In the genomic region with DNA sequence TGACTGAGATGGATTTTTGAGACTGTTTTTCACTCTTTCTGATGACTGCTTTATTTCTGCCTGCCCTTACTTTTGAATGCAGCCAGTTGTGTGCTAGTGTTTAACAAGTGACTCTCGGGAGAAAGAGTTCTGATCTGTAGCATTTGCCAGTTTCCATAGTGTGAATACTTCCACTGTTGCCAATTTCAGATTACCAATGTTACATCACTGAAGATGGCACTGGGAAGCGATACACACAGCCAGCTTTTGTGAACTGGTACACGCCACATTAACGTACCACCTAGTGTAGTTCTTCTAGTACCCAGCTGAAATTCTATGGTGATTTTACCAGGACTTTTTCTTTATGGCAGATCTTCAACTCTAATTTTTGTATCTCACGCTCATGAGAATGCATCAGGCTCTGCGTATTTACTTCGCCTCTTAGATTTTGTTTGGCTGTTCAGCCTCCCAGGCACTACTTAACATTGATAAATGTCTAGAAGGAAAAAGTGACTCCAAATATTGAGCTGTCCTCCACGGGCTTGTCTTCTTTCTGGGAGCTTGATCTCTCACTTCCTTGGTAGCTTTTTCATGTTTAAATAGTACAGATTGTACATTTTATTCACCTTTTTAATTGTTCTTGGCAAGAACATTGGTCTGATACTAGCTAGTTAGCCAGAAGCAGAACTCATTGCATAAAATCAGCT, we compare ENCODE assay signal across 38 cellular contexts.
"Had no signal": no experiment of that assay in that cellular context is flagged by ENCODE, and none has a peak within 500 bp of the region (broad histone marks: within the 10 kb centered on the region; RNA-seq: fewer than 3 reads in every experiment).

No MANE protein-coding gene starts in this region.

- H3K27me3 ChIP-seq: brain microvascular endothelial cell, MG63, Peyer's patch had no signal

- H3K4me3 ChIP-seq: MG63, Peyer's patch had no signal

- ATAC-seq: activated CD8-positive, alpha-beta memory T cell treated with anti-CD3 and anti-CD28 coated beads, Interleukin-2, amount 10 ng/mL, durations not matched to agents 7 days and 5 days; activated T-cell treated with anti-CD3 and anti-CD28 coated beads, Interleukin-2, amount 50 U/mL, for 72 hours; activated T-helper 17 cell treated with anti-CD3 and anti-CD28 coated beads, Interleukin-2, amount 50 U/mL, for 72 hours; PC-3 had no signal

- H3K27me3 Mint-ChIP-seq: activated CD4-positive, alpha-beta memory T cell treated with anti-CD3 and anti-CD28 coated beads, Interleukin-2, amount 10 ng/mL, durations not matched to agents 7 days and 5 days; activated CD8-positive, alpha-beta memory T cell treated with anti-CD3 and anti-CD28 coated beads, Interleukin-2, amount 10 ng/mL, durations not matched to agents 7 days and 5 days; activated naive CD8-positive, alpha-beta T cell treated with anti-CD3 and anti-CD28 coated beads for 36 hours; activated T-helper 17 cell treated with anti-CD3 and anti-CD28 coated beads, Interleukin-2, amount 50 U/mL, for 72 hours had no signal

- H3K9me3 ChIP-seq: Peyer's patch had no signal

- H3K27ac Mint-ChIP-seq: activated CD4-positive, alpha-beta memory T cell treated with anti-CD3 and anti-CD28 coated beads, Interleukin-2, amount 10 ng/mL, durations not matched to agents 7 days and 5 days; activated CD8-positive, alpha-beta memory T cell treated with anti-CD3 and anti-CD28 coated beads, Interleukin-2, amount 10 ng/mL, durations not matched to agents 7 days and 5 days; activated naive CD8-positive, alpha-beta T cell treated with anti-CD3 and anti-CD28 coated beads for 36 hours; activated T-cell treated with anti-CD3 and anti-CD28 coated beads, Interleukin-2, amount 50 U/mL, for 72 hours; activated T-helper 17 cell treated with anti-CD3 and anti-CD28 coated beads, Interleukin-2, amount 50 U/mL, for 72 hours had no signal

- H3K4me3 Mint-ChIP-seq: activated CD4-positive, alpha-beta memory T cell treated with anti-CD3 and anti-CD28 coated beads, Interleukin-2, amount 10 ng/mL, durations not matched to agents 7 days and 5 days; activated CD8-positive, alpha-beta memory T cell treated with anti-CD3 and anti-CD28 coated beads, Interleukin-2, amount 10 ng/mL, durations not matched to agents 7 days and 5 days; activated naive CD8-positive, alpha-beta T cell treated with anti-CD3 and anti-CD28 coated beads for 36 hours; activated T-cell treated with anti-CD3 and anti-CD28 coated beads, Interleukin-2, amount 50 U/mL, for 72 hours; activated T-helper 17 cell treated with anti-CD3 and anti-CD28 coated beads, Interleukin-2, amount 50 U/mL, for 72 hours had no signal

- H3K4me1 ChIP-seq: Peyer's patch had no signal

- DNase-seq: activated CD4-positive, alpha-beta memory T cell treated with anti-CD3 and anti-CD28 coated beads, Interleukin-2, amount 10 ng/mL, durations not matched to agents 7 days and 5 days; activated CD4-positive, alpha-beta T cell treated with anti-CD3 and anti-CD28 coated beads for 1 hour; activated CD4-positive, alpha-beta T cell treated with anti-CD3 and anti-CD28 coated beads for 48 hours; activated CD4-positive, CD25-positive, alpha-beta regulatory T cell; activated CD8-positive, alpha-beta memory T cell treated with anti-CD3 and anti-CD28 coated beads for 24 hours; activated CD8-positive, alpha-beta memory T cell treated with anti-CD3 and anti-CD28 coated beads, Interleukin-2, amount 10 ng/mL, durations not matched to agents 7 days and 5 days; activated effector memory CD4-positive, alpha-beta T cell treated with anti-CD3 and anti-CD28 coated beads, Interleukin-2, amount 50 U/mL, for 16 hours; activated naive CD4-positive, alpha-beta T cell; activated naive CD4-positive, alpha-beta T cell treated with anti-CD3 and anti-CD28 coated beads, Interleukin-2, amount 50 U/mL, for 16 hours; activated naive CD8-positive, alpha-beta T cell treated with anti-CD3 and anti-CD28 coated beads for 36 hours; activated T-cell treated with anti-CD3 and anti-CD28 coated beads, Interleukin-2, amount 50 U/mL, for 1 hour; activated T-cell treated with anti-CD3 and anti-CD28 coated beads, Interleukin-2, amount 50 U/mL, for 72 hours; amniotic stem cell; aorta; brain microvascular endothelial cell; Kasumi-1; KG1; MG63; MV-4-11; NCI-H1092; NCI-H1436 treated with DMSO at 0.1 percent for 48 hours; NCI-H1694 treated with DMSO at 0.1 percent for 48 hours; NCI-H2029; NCI-H2107; NCI-H2171; NCI-H510A; NCI-H526; NCI-H748 treated with DMSO at 0.1 percent for 48 hours; NK-92 treated with Interleukin-12 subunit alpha and Interleukin-12 subunit beta, amount 100 ng/mL, for 24 hours; PC-3; Peyer's patch; RPMI8226; SW 1271; T-helper 1 cell; T-helper 2 cell; T-helper 9 cell had no signal

- H3K4me1 Mint-ChIP-seq: activated CD4-positive, alpha-beta memory T cell treated with anti-CD3 and anti-CD28 coated beads, Interleukin-2, amount 10 ng/mL, durations not matched to agents 7 days and 5 days; activated CD8-positive, alpha-beta memory T cell treated with anti-CD3 and anti-CD28 coated beads, Interleukin-2, amount 10 ng/mL, durations not matched to agents 7 days and 5 days; activated T-helper 17 cell treated with anti-CD3 and anti-CD28 coated beads, Interleukin-2, amount 50 U/mL, for 72 hours had no signal

- H3K36me3 ChIP-seq: brain microvascular endothelial cell, MG63, Peyer's patch had no signal

- H3K27ac ChIP-seq: brain microvascular endothelial cell, Peyer's patch, VCaP had no signal
